In the genomic region with DNA sequence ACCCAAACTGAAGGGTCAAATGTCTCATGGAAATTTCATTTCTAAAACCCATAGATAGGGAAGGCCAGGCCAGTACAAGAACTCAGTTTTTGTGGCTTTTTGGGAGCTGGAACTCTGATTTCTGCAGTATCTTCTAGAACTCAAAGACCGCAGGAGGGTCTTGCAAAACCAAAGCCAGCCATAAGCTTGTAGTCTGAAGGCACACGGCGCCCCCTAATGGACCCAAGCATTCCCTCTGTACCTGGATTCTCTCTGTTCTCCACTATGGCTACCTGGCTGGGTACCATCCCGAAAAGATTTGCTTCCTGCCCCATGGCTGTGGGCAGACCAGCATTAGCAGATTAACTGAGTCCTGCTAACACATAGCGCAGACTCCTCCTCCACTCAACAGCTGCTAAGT, we compare ENCODE assay signal across 8 cellular contexts.
DNase-seq lines count a peak whose midpoint lies in the region; ATAC-seq and TF ChIP-seq lines count a peak whose summit lies in the region.

No MANE protein-coding gene starts in this region.

- no peaks in the 10 kb centered on the region for H3K27me3 Mint-ChIP-seq in neural crest cell (ENCODE audit: low read depth)
- peaks cover 20% of the 10 kb centered on the region for H3K27me3 Mint-ChIP-seq in activated T-helper 2 cell treated with anti-CD3 and anti-CD28 coated beads, Interferon-gamma antibody, Interleukin-2, Interleukin-4, amounts not matched to agents 10 μg/mL and 5 μg/mL and 100 μg/mL, durations not matched to agents 14 hours and 24 hours and 36 hours (ENCODE audit: low read depth)
- peaks cover 15 to 33% (median 23%) of the 10 kb centered on the region in 5 donors for H3K27me3 Mint-ChIP-seq in naive thymus-derived CD4-positive, alpha-beta T cell

- POLR2A ChIA-PET in naive thymus-derived CD4-positive, alpha-beta T cell (lab: Charles Lee), result no interaction called here

- no peak overlapping the region for H3K27ac Mint-ChIP-seq in neural crest cell (ENCODE audit: unreplicated experiment)
- no peak overlapping the region for H3K27ac Mint-ChIP-seq in activated T-helper 2 cell treated with anti-CD3 and anti-CD28 coated beads, Interferon-gamma antibody, Interleukin-2, Interleukin-4, amounts not matched to agents 10 μg/mL and 5 μg/mL and 100 μg/mL, durations not matched to agents 14 hours and 24 hours and 36 hours
- no peak overlapping the region for H3K27ac Mint-ChIP-seq in naive thymus-derived CD4-positive, alpha-beta T cell

- no peaks in the 10 kb centered on the region for H3K36me3 ChIP-seq in naive thymus-derived CD4-positive, alpha-beta T cell (ENCODE audit: control insufficient read depth in 2 of 3, insufficient read depth in 3 of 3, low read length in 3 of 3)

- H3K27me3 ChIP-seq in naive thymus-derived CD4-positive, alpha-beta T cell (ENCODE audit: control insufficient read depth in 2 of 2, insufficient read depth in 2 of 2, low read length in 2 of 2), result no peaks in the 10 kb centered on the region

- ATAC-seq in naive thymus-derived CD4-positive, alpha-beta T cell, result no peak

- CTCF ChIA-PET in naive thymus-derived CD4-positive, alpha-beta T cell (lab: Charles Lee), result no interaction called here

- no peak overlapping the region for H3K4me3 ChIP-seq in naive thymus-derived CD4-positive, alpha-beta T cell (ENCODE audit: low read length)

- DNase-seq in NCI-H524 (lab: John Stamatoyannopoulos, UW) (peak; percentile 47 to 57), NCI-H524 treated with DMSO at 0.1 percent for 48 hours (lab: John Stamatoyannopoulos, UW) (no peak), NCI-H2227 (lab: John Stamatoyannopoulos, UW; ENCODE audit: unreplicated experiment) (peak; percentile 64), ecto neural progenitor cell (ENCODE audit: low spot score) (peak; percentile 59), neural crest cell (ENCODE audit: low read depth, low spot score) (peak; percentile 32), cerebellar nuclear complex (lab: John Stamatoyannopoulos, UW) (no peak)
- no peak for DNase-seq in activated T-helper 2 cell treated with anti-CD3 and anti-CD28 coated beads, Interferon-gamma antibody, Interleukin-2, Interleukin-4, amounts not matched to agents 10 μg/mL and 5 μg/mL and 100 μg/mL, durations not matched to agents 14 hours and 24 hours and 36 hours (ENCODE audit: low spot score)
- DNase-seq in naive thymus-derived CD4-positive, alpha-beta T cell, result no peak

- H3K27ac ChIP-seq in naive thymus-derived CD4-positive, alpha-beta T cell (ENCODE audit: low read depth, low read length), result no peak overlapping the region

- no peaks in the 10 kb centered on the region for H3K4me1 ChIP-seq in naive thymus-derived CD4-positive, alpha-beta T cell (ENCODE audit: control insufficient read depth in 2 of 2, insufficient read depth in 2 of 2, low read length in 2 of 2)

- H3K4me1 Mint-ChIP-seq in neural crest cell, result peaks cover 13% of the 10 kb centered on the region
- no peaks in the 10 kb centered on the region for H3K4me1 Mint-ChIP-seq in activated T-helper 2 cell treated with anti-CD3 and anti-CD28 coated beads, Interferon-gamma antibody, Interleukin-2, Interleukin-4, amounts not matched to agents 10 μg/mL and 5 μg/mL and 100 μg/mL, durations not matched to agents 14 hours and 24 hours and 36 hours (ENCODE audit: low read depth)
- no peaks in the 10 kb centered on the region for H3K4me1 Mint-ChIP-seq in naive thymus-derived CD4-positive, alpha-beta T cell

- no peaks in the 10 kb centered on the region for H3K36me3 Mint-ChIP-seq in neural crest cell (ENCODE audit: low read depth)
- no peaks in the 10 kb centered on the region for H3K36me3 Mint-ChIP-seq in activated T-helper 2 cell treated with anti-CD3 and anti-CD28 coated beads, Interferon-gamma antibody, Interleukin-2, Interleukin-4, amounts not matched to agents 10 μg/mL and 5 μg/mL and 100 μg/mL, durations not matched to agents 14 hours and 24 hours and 36 hours (ENCODE audit: low read depth)
- H3K36me3 Mint-ChIP-seq in naive thymus-derived CD4-positive, alpha-beta T cell, result no peaks in the 10 kb centered on the region

- peaks cover 4% of the 10 kb centered on the region for H3K9me3 Mint-ChIP-seq in neural crest cell
- no peaks in the 10 kb centered on the region for H3K9me3 Mint-ChIP-seq in activated T-helper 2 cell treated with anti-CD3 and anti-CD28 coated beads, Interferon-gamma antibody, Interleukin-2, Interleukin-4, amounts not matched to agents 10 μg/mL and 5 μg/mL and 100 μg/mL, durations not matched to agents 14 hours and 24 hours and 36 hours
- peaks cover 0 to 3% (median 0%) of the 10 kb centered on the region in 11 donors for H3K9me3 Mint-ChIP-seq in naive thymus-derived CD4-positive, alpha-beta T cell

- intact Hi-C loops in activated T-helper 2 cell treated with anti-CD3 and anti-CD28 coated beads, Interferon-gamma antibody, Interleukin-2, Interleukin-4, amounts not matched to agents 10 μg/mL and 5 μg/mL and 100 μg/mL, durations not matched to agents 14 hours and 24 hours and 36 hours (cut with micrococcal nuclease), result no loop called here
- intact Hi-C loops in naive thymus-derived CD4-positive, alpha-beta T cell (cut with micrococcal nuclease), result loop anchor here in 1 of 2 donors (10.0 kb wide), 1 partner anchor 1251 kb away; no protein-coding TSS in a partner anchor

- H3K9me3 ChIP-seq in naive thymus-derived CD4-positive, alpha-beta T cell (ENCODE audit: control insufficient read depth in 2 of 3, low read length in 3 of 3), result no peaks in the 10 kb centered on the region

- peak; percentile 63 for TF ChIP-seq CTCF in neural crest cell (conservative IDR thresholded peaks at IDR 0.05)

- H3K4me3 Mint-ChIP-seq in neural crest cell, result no peak overlapping the region
- H3K4me3 Mint-ChIP-seq in activated T-helper 2 cell treated with anti-CD3 and anti-CD28 coated beads, Interferon-gamma antibody, Interleukin-2, Interleukin-4, amounts not matched to agents 10 μg/mL and 5 μg/mL and 100 μg/mL, durations not matched to agents 14 hours and 24 hours and 36 hours (ENCODE audit: low read depth), result no peak overlapping the region
- H3K4me3 Mint-ChIP-seq in naive thymus-derived CD4-positive, alpha-beta T cell, result no peak overlapping the region

Comparison
In these comparisons a context has a peak if more than half of its experiments do, and no peak if none do; other contexts are left out.
1. DNase-seq: peak in NCI-H524 (2 of 2), NCI-H2227 (single experiment), ecto neural progenitor cell (single experiment) and neural crest cell (single experiment); none in NCI-H524 treated with DMSO at 0.1 percent for 48 hours (single experiment), cerebellar nuclear complex (0 of 2), activated T-helper 2 cell treated with anti-CD3 and anti-CD28 coated beads, Interferon-gamma antibody, Interleukin-2, Interleukin-4, amounts not matched to agents 10 μg/mL and 5 μg/mL and 100 μg/mL, durations not matched to agents 14 hours and 24 hours and 36 hours (single experiment) and naive thymus-derived CD4-positive, alpha-beta T cell (0 of 9).